In the genomic region with DNA sequence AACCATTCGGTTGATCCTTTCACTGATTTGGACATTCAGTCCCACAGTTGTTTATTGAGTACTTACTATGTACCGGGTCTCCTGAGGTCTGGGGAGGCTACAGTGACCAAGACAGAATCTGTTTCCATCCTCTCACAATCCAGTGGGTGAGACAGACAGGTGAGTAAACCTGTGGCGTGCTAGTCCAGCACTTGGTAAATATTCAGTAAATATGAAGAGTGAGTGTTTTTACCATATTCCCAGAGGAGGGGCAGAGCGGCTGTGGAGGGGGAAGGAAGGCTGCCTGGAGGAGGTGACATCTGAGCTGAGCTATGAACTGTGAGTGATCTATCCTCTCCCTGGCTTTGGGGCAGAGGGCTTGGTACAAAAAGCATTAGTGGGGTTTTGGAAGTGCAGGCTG, we compare ENCODE assay signal across 1 cellular context.
TF ChIP-seq lines count a peak whose summit lies in the region.

No MANE protein-coding gene starts in this region.

TF ChIP-seq in WTC11, 78 proteins besides CTCF, POLR2A, EP300 and RAD21 (continued from another document):
- TF ChIP-seq, protein P1, sequence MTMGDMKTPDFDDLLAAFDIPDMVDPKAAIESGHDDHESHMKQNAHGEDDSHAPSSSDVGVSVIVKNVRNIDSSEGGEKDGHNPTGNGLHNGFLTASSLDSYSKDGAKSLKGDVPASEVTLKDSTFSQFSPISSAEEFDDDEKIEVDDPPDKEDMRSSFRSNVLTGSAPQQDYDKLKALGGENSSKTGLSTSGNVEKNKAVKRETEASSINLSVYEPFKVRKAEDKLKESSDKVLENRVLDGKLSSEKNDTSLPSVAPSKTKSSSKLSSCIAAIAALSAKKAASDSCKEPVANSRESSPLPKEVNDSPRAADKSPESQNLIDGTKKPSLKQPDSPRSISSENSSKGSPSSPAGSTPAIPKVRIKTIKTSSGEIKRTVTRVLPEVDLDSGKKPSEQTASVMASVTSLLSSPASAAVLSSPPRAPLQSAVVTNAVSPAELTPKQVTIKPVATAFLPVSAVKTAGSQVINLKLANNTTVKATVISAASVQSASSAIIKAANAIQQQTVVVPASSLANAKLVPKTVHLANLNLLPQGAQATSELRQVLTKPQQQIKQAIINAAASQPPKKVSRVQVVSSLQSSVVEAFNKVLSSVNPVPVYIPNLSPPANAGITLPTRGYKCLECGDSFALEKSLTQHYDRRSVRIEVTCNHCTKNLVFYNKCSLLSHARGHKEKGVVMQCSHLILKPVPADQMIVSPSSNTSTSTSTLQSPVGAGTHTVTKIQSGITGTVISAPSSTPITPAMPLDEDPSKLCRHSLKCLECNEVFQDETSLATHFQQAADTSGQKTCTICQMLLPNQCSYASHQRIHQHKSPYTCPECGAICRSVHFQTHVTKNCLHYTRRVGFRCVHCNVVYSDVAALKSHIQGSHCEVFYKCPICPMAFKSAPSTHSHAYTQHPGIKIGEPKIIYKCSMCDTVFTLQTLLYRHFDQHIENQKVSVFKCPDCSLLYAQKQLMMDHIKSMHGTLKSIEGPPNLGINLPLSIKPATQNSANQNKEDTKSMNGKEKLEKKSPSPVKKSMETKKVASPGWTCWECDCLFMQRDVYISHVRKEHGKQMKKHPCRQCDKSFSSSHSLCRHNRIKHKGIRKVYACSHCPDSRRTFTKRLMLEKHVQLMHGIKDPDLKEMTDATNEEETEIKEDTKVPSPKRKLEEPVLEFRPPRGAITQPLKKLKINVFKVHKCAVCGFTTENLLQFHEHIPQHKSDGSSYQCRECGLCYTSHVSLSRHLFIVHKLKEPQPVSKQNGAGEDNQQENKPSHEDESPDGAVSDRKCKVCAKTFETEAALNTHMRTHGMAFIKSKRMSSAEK (CRISPR knock-in tag; IDR thresholded peaks at IDR 0.05; ENCODE audit: borderline replicate concordance): no peak
- TF ChIP-seq, protein P2, sequence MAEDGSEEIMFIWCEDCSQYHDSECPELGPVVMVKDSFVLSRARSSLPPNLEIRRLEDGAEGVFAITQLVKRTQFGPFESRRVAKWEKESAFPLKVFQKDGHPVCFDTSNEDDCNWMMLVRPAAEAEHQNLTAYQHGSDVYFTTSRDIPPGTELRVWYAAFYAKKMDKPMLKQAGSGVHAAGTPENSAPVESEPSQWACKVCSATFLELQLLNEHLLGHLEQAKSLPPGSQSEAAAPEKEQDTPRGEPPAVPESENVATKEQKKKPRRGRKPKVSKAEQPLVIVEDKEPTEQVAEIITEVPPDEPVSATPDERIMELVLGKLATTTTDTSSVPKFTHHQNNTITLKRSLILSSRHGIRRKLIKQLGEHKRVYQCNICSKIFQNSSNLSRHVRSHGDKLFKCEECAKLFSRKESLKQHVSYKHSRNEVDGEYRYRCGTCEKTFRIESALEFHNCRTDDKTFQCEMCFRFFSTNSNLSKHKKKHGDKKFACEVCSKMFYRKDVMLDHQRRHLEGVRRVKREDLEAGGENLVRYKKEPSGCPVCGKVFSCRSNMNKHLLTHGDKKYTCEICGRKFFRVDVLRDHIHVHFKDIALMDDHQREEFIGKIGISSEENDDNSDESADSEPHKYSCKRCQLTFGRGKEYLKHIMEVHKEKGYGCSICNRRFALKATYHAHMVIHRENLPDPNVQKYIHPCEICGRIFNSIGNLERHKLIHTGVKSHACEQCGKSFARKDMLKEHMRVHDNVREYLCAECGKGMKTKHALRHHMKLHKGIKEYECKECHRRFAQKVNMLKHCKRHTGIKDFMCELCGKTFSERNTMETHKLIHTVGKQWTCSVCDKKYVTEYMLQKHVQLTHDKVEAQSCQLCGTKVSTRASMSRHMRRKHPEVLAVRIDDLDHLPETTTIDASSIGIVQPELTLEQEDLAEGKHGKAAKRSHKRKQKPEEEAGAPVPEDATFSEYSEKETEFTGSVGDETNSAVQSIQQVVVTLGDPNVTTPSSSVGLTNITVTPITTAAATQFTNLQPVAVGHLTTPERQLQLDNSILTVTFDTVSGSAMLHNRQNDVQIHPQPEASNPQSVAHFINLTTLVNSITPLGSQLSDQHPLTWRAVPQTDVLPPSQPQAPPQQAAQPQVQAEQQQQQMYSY (CRISPR knock-in tag; IDR thresholded peaks at IDR 0.05): no peak
- no peak for TF ChIP-seq SMAD3 (CRISPR knock-in tag; IDR thresholded peaks at IDR 0.05; ENCODE audit: borderline replicate concordance)
- TF ChIP-seq, protein P3, sequence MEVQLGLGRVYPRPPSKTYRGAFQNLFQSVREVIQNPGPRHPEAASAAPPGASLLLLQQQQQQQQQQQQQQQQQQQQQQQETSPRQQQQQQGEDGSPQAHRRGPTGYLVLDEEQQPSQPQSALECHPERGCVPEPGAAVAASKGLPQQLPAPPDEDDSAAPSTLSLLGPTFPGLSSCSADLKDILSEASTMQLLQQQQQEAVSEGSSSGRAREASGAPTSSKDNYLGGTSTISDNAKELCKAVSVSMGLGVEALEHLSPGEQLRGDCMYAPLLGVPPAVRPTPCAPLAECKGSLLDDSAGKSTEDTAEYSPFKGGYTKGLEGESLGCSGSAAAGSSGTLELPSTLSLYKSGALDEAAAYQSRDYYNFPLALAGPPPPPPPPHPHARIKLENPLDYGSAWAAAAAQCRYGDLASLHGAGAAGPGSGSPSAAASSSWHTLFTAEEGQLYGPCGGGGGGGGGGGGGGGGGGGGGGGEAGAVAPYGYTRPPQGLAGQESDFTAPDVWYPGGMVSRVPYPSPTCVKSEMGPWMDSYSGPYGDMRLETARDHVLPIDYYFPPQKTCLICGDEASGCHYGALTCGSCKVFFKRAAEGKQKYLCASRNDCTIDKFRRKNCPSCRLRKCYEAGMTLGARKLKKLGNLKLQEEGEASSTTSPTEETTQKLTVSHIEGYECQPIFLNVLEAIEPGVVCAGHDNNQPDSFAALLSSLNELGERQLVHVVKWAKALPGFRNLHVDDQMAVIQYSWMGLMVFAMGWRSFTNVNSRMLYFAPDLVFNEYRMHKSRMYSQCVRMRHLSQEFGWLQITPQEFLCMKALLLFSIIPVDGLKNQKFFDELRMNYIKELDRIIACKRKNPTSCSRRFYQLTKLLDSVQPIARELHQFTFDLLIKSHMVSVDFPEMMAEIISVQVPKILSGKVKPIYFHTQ (CRISPR knock-in tag; IDR thresholded peaks at IDR 0.05): no peak
- no peak for TF ChIP-seq ZNF317 (CRISPR knock-in tag; IDR thresholded peaks at IDR 0.05; ENCODE audit: borderline replicate concordance, low read depth)
- no peak for TF ChIP-seq OVOL2 (CRISPR knock-in tag; IDR thresholded peaks at IDR 0.05; ENCODE audit: borderline replicate concordance)
- TF ChIP-seq JUN (CRISPR knock-in tag; IDR thresholded peaks at IDR 0.05): no peak
- TF ChIP-seq ZNF232 (CRISPR knock-in tag; IDR thresholded peaks at IDR 0.05): no peak
